In the genomic region with DNA sequence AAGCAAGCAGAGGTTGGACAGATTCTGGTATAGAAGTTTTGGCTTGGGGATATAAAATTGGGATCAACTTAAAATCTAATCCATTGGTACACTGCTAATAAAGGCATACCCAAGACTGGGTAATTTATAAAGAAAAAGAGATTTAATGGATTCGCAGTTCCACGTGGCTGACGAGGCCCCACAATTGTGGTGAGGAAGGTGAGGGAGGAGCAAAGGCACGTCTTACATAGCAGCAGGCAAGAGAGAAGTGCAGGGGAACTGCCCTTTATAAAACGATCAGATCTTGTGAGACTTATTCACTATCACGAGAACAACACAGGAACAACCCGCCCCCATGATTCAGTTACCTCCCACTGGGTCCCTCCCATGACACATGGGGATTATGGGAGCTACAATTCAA, we compare ENCODE assay signal across 1 cellular context.
TF ChIP-seq lines count a peak whose summit lies in the region.

No MANE protein-coding gene starts in this region.

TF ChIP-seq in GM23338, 12 proteins besides CTCF, POLR2A, EP300 and RAD21 (continued from another document):
- TF ChIP-seq, protein P1, sequence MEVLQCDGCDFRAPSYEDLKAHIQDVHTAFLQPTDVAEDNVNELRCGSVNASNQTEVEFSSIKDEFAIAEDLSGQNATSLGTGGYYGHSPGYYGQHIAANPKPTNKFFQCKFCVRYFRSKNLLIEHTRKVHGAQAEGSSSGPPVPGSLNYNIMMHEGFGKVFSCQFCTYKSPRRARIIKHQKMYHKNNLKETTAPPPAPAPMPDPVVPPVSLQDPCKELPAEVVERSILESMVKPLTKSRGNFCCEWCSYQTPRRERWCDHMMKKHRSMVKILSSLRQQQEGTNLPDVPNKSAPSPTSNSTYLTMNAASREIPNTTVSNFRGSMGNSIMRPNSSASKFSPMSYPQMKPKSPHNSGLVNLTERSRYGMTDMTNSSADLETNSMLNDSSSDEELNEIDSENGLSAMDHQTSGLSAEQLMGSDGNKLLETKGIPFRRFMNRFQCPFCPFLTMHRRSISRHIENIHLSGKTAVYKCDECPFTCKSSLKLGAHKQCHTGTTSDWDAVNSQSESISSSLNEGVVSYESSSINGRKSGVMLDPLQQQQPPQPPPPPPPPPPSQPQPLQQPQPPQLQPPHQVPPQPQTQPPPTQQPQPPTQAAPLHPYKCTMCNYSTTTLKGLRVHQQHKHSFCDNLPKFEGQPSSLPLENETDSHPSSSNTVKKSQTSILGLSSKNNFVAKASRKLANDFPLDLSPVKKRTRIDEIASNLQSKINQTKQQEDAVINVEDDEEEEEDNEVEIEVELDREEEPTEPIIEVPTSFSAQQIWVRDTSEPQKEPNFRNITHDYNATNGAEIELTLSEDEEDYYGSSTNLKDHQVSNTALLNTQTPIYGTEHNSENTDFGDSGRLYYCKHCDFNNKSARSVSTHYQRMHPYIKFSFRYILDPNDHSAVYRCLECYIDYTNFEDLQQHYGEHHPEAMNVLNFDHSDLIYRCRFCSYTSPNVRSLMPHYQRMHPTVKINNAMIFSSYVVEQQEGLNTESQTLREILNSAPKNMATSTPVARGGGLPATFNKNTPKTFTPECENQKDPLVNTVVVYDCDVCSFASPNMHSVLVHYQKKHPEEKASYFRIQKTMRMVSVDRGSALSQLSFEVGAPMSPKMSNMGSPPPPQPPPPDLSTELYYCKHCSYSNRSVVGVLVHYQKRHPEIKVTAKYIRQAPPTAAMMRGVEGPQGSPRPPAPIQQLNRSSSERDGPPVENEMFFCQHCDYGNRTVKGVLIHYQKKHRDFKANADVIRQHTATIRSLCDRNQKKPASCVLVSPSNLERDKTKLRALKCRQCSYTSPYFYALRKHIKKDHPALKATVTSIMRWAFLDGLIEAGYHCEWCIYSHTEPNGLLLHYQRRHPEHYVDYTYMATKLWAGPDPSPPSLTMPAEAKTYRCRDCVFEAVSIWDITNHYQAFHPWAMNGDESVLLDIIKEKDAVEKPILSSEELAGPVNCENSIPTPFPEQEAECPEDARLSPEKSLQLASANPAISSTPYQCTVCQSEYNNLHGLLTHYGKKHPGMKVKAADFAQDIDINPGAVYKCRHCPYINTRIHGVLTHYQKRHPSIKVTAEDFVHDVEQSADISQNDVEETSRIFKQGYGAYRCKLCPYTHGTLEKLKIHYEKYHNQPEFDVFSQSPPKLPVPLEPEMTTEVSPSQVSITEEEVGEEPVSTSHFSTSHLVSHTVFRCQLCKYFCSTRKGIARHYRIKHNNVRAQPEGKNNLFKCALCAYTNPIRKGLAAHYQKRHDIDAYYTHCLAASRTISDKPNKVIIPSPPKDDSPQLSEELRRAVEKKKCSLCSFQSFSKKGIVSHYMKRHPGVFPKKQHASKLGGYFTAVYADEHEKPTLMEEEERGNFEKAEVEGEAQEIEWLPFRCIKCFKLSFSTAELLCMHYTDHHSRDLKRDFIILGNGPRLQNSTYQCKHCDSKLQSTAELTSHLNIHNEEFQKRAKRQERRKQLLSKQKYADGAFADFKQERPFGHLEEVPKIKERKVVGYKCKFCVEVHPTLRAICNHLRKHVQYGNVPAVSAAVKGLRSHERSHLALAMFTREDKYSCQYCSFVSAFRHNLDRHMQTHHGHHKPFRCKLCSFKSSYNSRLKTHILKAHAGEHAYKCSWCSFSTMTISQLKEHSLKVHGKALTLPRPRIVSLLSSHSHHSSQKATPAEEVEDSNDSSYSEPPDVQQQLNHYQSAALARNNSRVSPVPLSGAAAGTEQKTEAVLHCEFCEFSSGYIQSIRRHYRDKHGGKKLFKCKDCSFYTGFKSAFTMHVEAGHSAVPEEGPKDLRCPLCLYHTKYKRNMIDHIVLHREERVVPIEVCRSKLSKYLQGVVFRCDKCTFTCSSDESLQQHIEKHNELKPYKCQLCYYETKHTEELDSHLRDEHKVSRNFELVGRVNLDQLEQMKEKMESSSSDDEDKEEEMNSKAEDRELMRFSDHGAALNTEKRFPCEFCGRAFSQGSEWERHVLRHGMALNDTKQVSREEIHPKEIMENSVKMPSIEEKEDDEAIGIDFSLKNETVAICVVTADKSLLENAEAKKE (CRISPR knock-in tag; IDR thresholded peaks at IDR 0.05) = no peak
TF ChIP-seq in GM23338: peak in this region for 0.
